In genomic region chr5:56816546-56817081, GRCh38 we compare ENCODE assay signal across 8 cellular contexts. TPM values are rescaled to one million over a fixed set of nuclear protein-coding genes. Genes with fewer than 3 reads are reported as not detected.
DNase-seq lines count a peak whose midpoint lies in the region; ATAC-seq and TF ChIP-seq lines count a peak whose summit lies in the region.

No MANE protein-coding gene starts in this region.

- CTCF ChIA-PET in activated CD4-positive, alpha-beta T cell treated with anti-CD3 and anti-CD28 coated beads for 36 hours (lab: Charles Lee), result no interaction called here

- TF ChIP-seq POLR2A in right lobe of liver (IDR thresholded peaks at IDR 0.05), result peak; percentile 75

- no peaks in the 10 kb centered on the region for H3K36me3 ChIP-seq in right lobe of liver

- no peaks in the 10 kb centered on the region for H3K9me3 Mint-ChIP-seq in HFFc6
- no peaks in the 10 kb centered on the region for H3K9me3 Mint-ChIP-seq in activated CD4-positive, alpha-beta T cell treated with anti-CD3 and anti-CD28 coated beads for 36 hours (ENCODE audit: low read depth)
- no peaks in the 10 kb centered on the region for H3K9me3 Mint-ChIP-seq in dendritic cell treated with granulocyte-macrophage colony-stimulating factor and Interleukin-4, amounts not matched to agents 40 ng/mL and 50 ng/mL, for 4 days

- H3K4me1 Mint-ChIP-seq in HFFc6 (ENCODE audit: low read depth), result peaks cover 32% of the 10 kb centered on the region
- peaks cover 44% of the 10 kb centered on the region for H3K4me1 Mint-ChIP-seq in activated CD4-positive, alpha-beta T cell treated with anti-CD3 and anti-CD28 coated beads for 36 hours
- H3K4me1 Mint-ChIP-seq in dendritic cell treated with granulocyte-macrophage colony-stimulating factor and Interleukin-4, amounts not matched to agents 40 ng/mL and 50 ng/mL, for 4 days (ENCODE audit: low read depth), result peaks cover 36% of the 10 kb centered on the region

- no peaks in the 10 kb centered on the region for H3K9me3 ChIP-seq in right lobe of liver

- H3K27ac ChIP-seq in right lobe of liver, result peak overlapping the region; percentile 91 to 97 (median 95)

- intact Hi-C loops in activated CD4-positive, alpha-beta T cell treated with anti-CD3 and anti-CD28 coated beads for 36 hours (cut with DNase I, micrococcal nuclease), result loop anchor here (1.0 to 10.0 kb wide), 7 partner anchors 13 to 1282 kb away; partner anchors contain the start of genes GPBP1 (in 1 of the 2) and PLPP1 (in 1 of the 2)
- intact Hi-C loops in dendritic cell treated with granulocyte-macrophage colony-stimulating factor and Interleukin-4, amounts not matched to agents 40 ng/mL and 50 ng/mL, for 4 days (cut with micrococcal nuclease), result loop anchor here (5.0 kb wide), 2 partner anchors 334 to 399 kb away; no protein-coding TSS in a partner anchor
- intact Hi-C loops in right lobe of liver (cut with DNase I), result no loop called here

- peaks cover 11% of the 10 kb centered on the region; the same call in 1 of the 2 replicates for H3K27me3 Mint-ChIP-seq in HFFc6 (ENCODE audit: insufficient read depth)
- H3K27me3 Mint-ChIP-seq in activated CD4-positive, alpha-beta T cell treated with anti-CD3 and anti-CD28 coated beads for 36 hours, result no peaks in the 10 kb centered on the region
- H3K27me3 Mint-ChIP-seq in dendritic cell treated with granulocyte-macrophage colony-stimulating factor and Interleukin-4, amounts not matched to agents 40 ng/mL and 50 ng/mL, for 4 days, result no peaks in the 10 kb centered on the region

- peak overlapping the region; percentile 70 for H3K27ac Mint-ChIP-seq in HFFc6
- peak overlapping the region; percentile 88 for H3K27ac Mint-ChIP-seq in activated CD4-positive, alpha-beta T cell treated with anti-CD3 and anti-CD28 coated beads for 36 hours
- peak overlapping the region; percentile 96 for H3K27ac Mint-ChIP-seq in dendritic cell treated with granulocyte-macrophage colony-stimulating factor and Interleukin-4, amounts not matched to agents 40 ng/mL and 50 ng/mL, for 4 days

- no peak; the same call in 1 of the 2 replicates for TF ChIP-seq CTCF in HFFc6 (IDR thresholded peaks at IDR 0.05)
- TF ChIP-seq CTCF in right lobe of liver (IDR thresholded peaks at IDR 0.05), result no peak

- POLR2A ChIA-PET in activated CD4-positive, alpha-beta T cell treated with anti-CD3 and anti-CD28 coated beads for 36 hours (lab: Charles Lee), result no interaction called here

- H3K4me3 ChIP-seq in right lobe of liver, result peak overlapping the region; percentile 54 to 81 (median 78)

- no peaks in the 10 kb centered on the region for H3K36me3 Mint-ChIP-seq in HFFc6 (ENCODE audit: low read depth)
- H3K36me3 Mint-ChIP-seq in activated CD4-positive, alpha-beta T cell treated with anti-CD3 and anti-CD28 coated beads for 36 hours (ENCODE audit: low read depth), result peaks cover 6% of the 10 kb centered on the region
- peaks cover 27% of the 10 kb centered on the region for H3K36me3 Mint-ChIP-seq in dendritic cell treated with granulocyte-macrophage colony-stimulating factor and Interleukin-4, amounts not matched to agents 40 ng/mL and 50 ng/mL, for 4 days (ENCODE audit: low read depth)

- no peaks in the 10 kb centered on the region for H3K27me3 ChIP-seq in right lobe of liver

- under 1% methylated on average over 15 of the region's 43 CpGs for WGBS in right lobe of liver (ENCODE audit: insufficient coverage, low coverage, low lambda C conversion rate, missing lambda C conversion rate)

- peak; percentile 57 for ATAC-seq in activated CD4-positive, alpha-beta T cell treated with anti-CD3 and anti-CD28 coated beads for 36 hours
- ATAC-seq in right lobe of liver, result peak; percentile 43 to 66 (median 58)

- DNase-seq in NCI-H82 (lab: John Stamatoyannopoulos, UW) (peak; percentile 74), NCI-H82 treated with DMSO at 0.1 percent for 48 hours (lab: John Stamatoyannopoulos, UW; ENCODE audit: unreplicated experiment) (no peak), HFFc6 (peak; percentile 11), MV-4-11 (lab: John Stamatoyannopoulos, UW) (peak; percentile 61), right lobe of liver (peak; percentile 70 to 73 (median 71))
- DNase-seq in activated CD4-positive, alpha-beta T cell treated with anti-CD3 and anti-CD28 coated beads for 36 hours, result peak; percentile 78
- DNase-seq in stimulated activated CD4-positive, alpha-beta T cell treated with anti-CD3 and anti-CD28 coated beads, TNF-alpha, amount 100 ng/mL, for 48 hours (ENCODE audit: low read depth in 3 of 3), result peak in 2 of 3 donors; percentile 42 to 47

- peaks cover 0 to 19% (median 5%) of the 10 kb centered on the region in 4 donors for H3K4me1 ChIP-seq in right lobe of liver

- peak overlapping the region; percentile 89 for H3K4me3 Mint-ChIP-seq in HFFc6
- H3K4me3 Mint-ChIP-seq in activated CD4-positive, alpha-beta T cell treated with anti-CD3 and anti-CD28 coated beads for 36 hours, result peak overlapping the region; percentile 76
- peak overlapping the region; percentile 96 for H3K4me3 Mint-ChIP-seq in dendritic cell treated with granulocyte-macrophage colony-stimulating factor and Interleukin-4, amounts not matched to agents 40 ng/mL and 50 ng/mL, for 4 days

RNA-seq across cellular contexts. Expression of gene MAP3K1, which starts 1.3 kb away (rescaled TPM):
- total RNA-seq in HFFc6 (2021; fragmentation: NEBNext Ultra II Directional; extraction: Animal tissue kit (Norgen Biotek cat#: 25700)), result 1 to 10 TPM; 3.4 to 4.7 (median 3.7) TPM
- 10 to 100 TPM; 22.3 to 22.9 TPM for total RNA-seq in activated CD4-positive, alpha-beta T cell treated with anti-CD3 and anti-CD28 coated beads for 36 hours
- 10 to 100 TPM in 1 of 6 experiments, 1 to 10 TPM in 5; 6.3 to 10.3 (median 8.3) TPM for total RNA-seq in right lobe of liver

Comparison
In these comparisons a context has a peak if more than half of its experiments do, and no peak if none do; other contexts are left out.
1. intact Hi-C loops: an anchor here in activated CD4-positive, alpha-beta T cell treated with anti-CD3 and anti-CD28 coated beads for 36 hours (1.0 to 10.0 kb wide) and dendritic cell treated with granulocyte-macrophage colony-stimulating factor and Interleukin-4, amounts not matched to agents 40 ng/mL and 50 ng/mL, for 4 days (5.0 kb wide); none called in right lobe of liver.